ENCODE assay signal across 1 cellular context in the genomic region with DNA sequence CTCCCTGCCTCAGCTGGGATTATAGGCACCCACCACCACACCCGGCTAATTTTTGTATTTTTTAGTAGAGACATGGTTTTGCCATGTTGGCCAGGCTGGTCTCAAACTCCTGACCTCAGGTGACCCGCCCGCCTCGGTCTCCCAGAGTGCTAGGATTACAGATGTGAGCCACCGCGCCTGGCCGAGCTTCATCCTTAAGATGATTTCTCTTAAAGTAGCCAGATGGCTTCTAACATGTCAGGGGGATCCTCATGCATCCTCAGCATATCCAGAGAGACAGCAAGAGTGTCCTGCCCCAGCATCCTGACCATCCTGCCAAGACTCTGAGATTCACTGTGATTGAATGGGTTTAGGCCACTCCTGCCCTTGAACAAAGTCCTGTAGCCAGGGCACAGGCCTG. TPM values are rescaled to one million over a fixed set of nuclear protein-coding genes. Genes with fewer than 3 reads are reported as not detected.
"Had no signal": no experiment of that assay in that cellular context is flagged by ENCODE, and none has a peak within 500 bp of the region (broad histone marks: within the 10 kb centered on the region; RNA-seq: fewer than 3 reads in every experiment).

No MANE protein-coding gene starts in this region.

RNA-seq across cellular contexts. Expression of gene NEURL1B, which starts 39.5 kb away (rescaled TPM):
- polyA plus RNA-seq: IgD-negative memory B cell had no signal
